In genomic region chr19:5627395-5627904, GRCh38 we compare ENCODE assay signal across 9 cellular contexts. TPM values are rescaled to one million over a fixed set of nuclear protein-coding genes. Genes with fewer than 3 reads are reported as not detected.
DNase-seq lines count a peak whose midpoint lies in the region; ATAC-seq and TF ChIP-seq lines count a peak whose summit lies in the region.
"Had no signal": no experiment of that assay in that cellular context is flagged by ENCODE, and none has a peak within 500 bp of the region (broad histone marks: within the 10 kb centered on the region; RNA-seq: fewer than 3 reads in every experiment).

No MANE protein-coding gene starts in this region.

- H3K4me3 ChIP-seq in right atrium auricular region (no peak overlapping the region), right cardiac atrium (ENCODE audit: low read length) (no peak overlapping the region), esophagus squamous epithelium (no peak overlapping the region)
- H3K4me3 ChIP-seq: SJSA1 had no signal

- peaks cover 72% of the 10 kb centered on the region for H3K4me1 Mint-ChIP-seq in activated CD8-positive, alpha-beta T cell treated with anti-CD3 and anti-CD28 coated beads for 36 hours (ENCODE audit: low read depth)

- H3K36me3 ChIP-seq in right atrium auricular region (peaks cover 54% of the 10 kb centered on the region), esophagus squamous epithelium (peaks cover 8 to 60% (median 19%) of the 10 kb centered on the region in 3 donors)

- H3K9me3 Mint-ChIP-seq in activated CD8-positive, alpha-beta T cell treated with anti-CD3 and anti-CD28 coated beads for 36 hours = no peaks in the 10 kb centered on the region

- H3K27ac ChIP-seq in right atrium auricular region (no peak overlapping the region), right cardiac atrium (ENCODE audit: low read length) (no peak overlapping the region), esophagus squamous epithelium (peak overlapping the region in 2 of 4 donors; percentile 11 to 34)
- H3K27ac ChIP-seq: SJSA1 had no signal

- DNase-seq in Right ventricle myocardium inferior (ENCODE audit: missing footprints) (peak; percentile 84), right atrium auricular region (ENCODE audit: low spot score) (no peak), right cardiac atrium (peak; percentile 61 to 84 (median 73)), OCI-M2 (lab: John Stamatoyannopoulos, UW; ENCODE audit: unreplicated experiment) (no peak), esophagus squamous epithelium (lab: John Stamatoyannopoulos, UW) (no peak)
- DNase-seq in activated CD8-positive, alpha-beta T cell treated with anti-CD3 and anti-CD28 coated beads for 36 hours = peak; percentile 75
- peak; percentile 32 to 40 for DNase-seq in stimulated activated CD4-positive, alpha-beta T cell treated with anti-CD3 and anti-CD28 coated beads, Interleukin-4, amount 100 ng/mL, for 48 hours (ENCODE audit: low read depth in 2 of 2)

- H3K27ac Mint-ChIP-seq in activated CD8-positive, alpha-beta T cell treated with anti-CD3 and anti-CD28 coated beads for 36 hours = peak overlapping the region; percentile 83

- H3K27me3 Mint-ChIP-seq in activated CD8-positive, alpha-beta T cell treated with anti-CD3 and anti-CD28 coated beads for 36 hours = no peaks in the 10 kb centered on the region

- peaks cover 76% of the 10 kb centered on the region for H3K36me3 Mint-ChIP-seq in activated CD8-positive, alpha-beta T cell treated with anti-CD3 and anti-CD28 coated beads for 36 hours (ENCODE audit: low read depth)

- POLR2A ChIA-PET in activated CD8-positive, alpha-beta T cell treated with anti-CD3 and anti-CD28 coated beads for 36 hours (lab: Charles Lee) = interaction anchor here (0.7 to 1.5 kb wide), 5 partner anchors 16 to 137 kb away, joined by 3 to 4 read pairs (median 3); partner anchors contain the start of genes CATSPERD and LONP1

- TF ChIP-seq POLR2A in esophagus squamous epithelium (IDR thresholded peaks at IDR 0.05) = no peak

- intact Hi-C loops in Right ventricle myocardium inferior (cut with DNase I) = no loop called here
- intact Hi-C loops in activated CD8-positive, alpha-beta T cell treated with anti-CD3 and anti-CD28 coated beads for 36 hours (cut with micrococcal nuclease) = no loop called here
- intact Hi-C loops in right cardiac atrium (cut with DNase I) = no loop called here
- intact Hi-C loops in esophagus squamous epithelium (cut with DNase I) = loop anchor here (10.0 kb wide), 1 partner anchor 57 kb away; the partner anchor contains the start of genes HSD11B1L and MICOS13

- H3K4me1 ChIP-seq in right atrium auricular region = peaks cover 0 to 82% of the 10 kb centered on the region in 2 donors
- H3K4me1 ChIP-seq in right cardiac atrium (ENCODE audit: control insufficient read depth, insufficient read depth, low read length) = peaks cover 20% of the 10 kb centered on the region
- peaks cover 36 to 87% (median 54%) of the 10 kb centered on the region in 3 donors for H3K4me1 ChIP-seq in esophagus squamous epithelium

- 57% methylated on average over 6 of the region's 6 CpGs for WGBS in right cardiac atrium
- WGBS in esophagus squamous epithelium, 2 donors = 44 to 53% methylated on average over 6 of the region's 6 CpGs

- H3K9me3 ChIP-seq in right atrium auricular region (no peaks in the 10 kb centered on the region), right cardiac atrium (ENCODE audit: control insufficient read depth, low read length) (no peaks in the 10 kb centered on the region), esophagus squamous epithelium (no peaks in the 10 kb centered on the region)
- H3K9me3 ChIP-seq: SJSA1 had no signal

- TF ChIP-seq CTCF in right atrium auricular region (IDR thresholded peaks at IDR 0.05) (no peak), esophagus squamous epithelium (IDR thresholded peaks at IDR 0.05) (no peak)
- no peak for TF ChIP-seq CTCF in activated CD8-positive, alpha-beta T cell treated with anti-CD3 and anti-CD28 coated beads for 36 hours (IDR thresholded peaks at IDR 0.05)

- ATAC-seq in Right ventricle myocardium inferior = no peak
- ATAC-seq in activated CD8-positive, alpha-beta T cell treated with anti-CD3 and anti-CD28 coated beads for 36 hours = no peak
- no peak for ATAC-seq in right cardiac atrium
- ATAC-seq in GM19452 (IDR thresholded peaks at IDR 0.05; ENCODE audit: unreplicated experiment) = no peak

- H3K27me3 ChIP-seq in right atrium auricular region (no peaks in the 10 kb centered on the region), right cardiac atrium (ENCODE audit: control insufficient read depth, insufficient read depth) (no peaks in the 10 kb centered on the region), esophagus squamous epithelium (no peaks in the 10 kb centered on the region)
- H3K27me3 ChIP-seq: SJSA1 had no signal

- H3K4me3 Mint-ChIP-seq in activated CD8-positive, alpha-beta T cell treated with anti-CD3 and anti-CD28 coated beads for 36 hours = peak overlapping the region; percentile 33

- CTCF ChIA-PET in activated CD8-positive, alpha-beta T cell treated with anti-CD3 and anti-CD28 coated beads for 36 hours (lab: Charles Lee) = no interaction called here

RNA-seq across cellular contexts. Expression of gene SAFB, which starts 4.6 kb away (rescaled TPM):
- total RNA-seq in Right ventricle myocardium inferior (59.8 TPM), right atrium auricular region (10 to 100 TPM; 31.9 to 32.7 TPM), right cardiac atrium (10 to 100 TPM; 50.5 to 65.0 (median 61.8) TPM), esophagus squamous epithelium (10 to 100 TPM; 40.5 to 80.1 (median 59.2) TPM)
- total RNA-seq in activated CD8-positive, alpha-beta T cell treated with anti-CD3 and anti-CD28 coated beads for 36 hours = 100 to 1,000 TPM; 124 to 132 TPM
- 48.4 TPM for polyA plus RNA-seq in right cardiac atrium

RNA-seq across cellular contexts. Expression of gene SAFB2, which starts 4.9 kb away (rescaled TPM):
- total RNA-seq in Right ventricle myocardium inferior (43.7 TPM), right atrium auricular region (10 to 100 TPM; 16.1 to 26.6 TPM), right cardiac atrium (10 to 100 TPM; 53.3 to 68.8 (median 63.1) TPM), esophagus squamous epithelium (10 to 100 TPM; 11.6 to 47.3 (median 32.1) TPM)
- 10 to 100 TPM; 70.8 to 78.0 TPM for total RNA-seq in activated CD8-positive, alpha-beta T cell treated with anti-CD3 and anti-CD28 coated beads for 36 hours
- polyA plus RNA-seq in right cardiac atrium = 43.6 TPM

RNA-seq across cellular contexts. Expression of gene MICOS13, which starts 52.9 kb away (rescaled TPM):
- total RNA-seq in Right ventricle myocardium inferior = 172 TPM
- 10 to 100 TPM; 87.7 to 98.8 TPM for total RNA-seq in right atrium auricular region
- 10 to 100 TPM; 49.4 TPM for total RNA-seq in activated CD8-positive, alpha-beta T cell treated with anti-CD3 and anti-CD28 coated beads for 36 hours
- total RNA-seq in right cardiac atrium = 100 to 1,000 TPM; 132 to 175 (median 149) TPM
- 296 TPM for polyA plus RNA-seq in right cardiac atrium
- total RNA-seq in esophagus squamous epithelium = 10 to 100 TPM; 34.0 to 76.3 (median 48.8) TPM

RNA-seq across cellular contexts. Expression of gene HSD11B1L, which starts 53.4 kb away (rescaled TPM):
- total RNA-seq in Right ventricle myocardium inferior (3.9 TPM), right atrium auricular region (10 to 100 TPM; 10.3 to 12.6 TPM), right cardiac atrium (1 to 10 TPM; 4.3 to 7.1 (median 6.8) TPM), esophagus squamous epithelium (1 to 10 TPM; 1.9 to 9.4 (median 8.3) TPM)
- total RNA-seq in activated CD8-positive, alpha-beta T cell treated with anti-CD3 and anti-CD28 coated beads for 36 hours = 1 to 10 TPM; 2.7 to 3.5 TPM
- polyA plus RNA-seq in right cardiac atrium = 9.8 TPM

RNA-seq across cellular contexts. Expression of gene TINCR, which starts 59.7 kb away (rescaled TPM):
- total RNA-seq in Right ventricle myocardium inferior (not detected), right atrium auricular region (under 1 TPM in 1 of 2 donors, not detected in 1; 0.59 TPM), right cardiac atrium (under 1 TPM in 3 of 4 donors, not detected in 1; 0.06 to 0.11 (median 0.08) TPM), esophagus squamous epithelium (10 to 100 TPM; 19.6 to 44.2 (median 28.0) TPM)
- total RNA-seq in activated CD8-positive, alpha-beta T cell treated with anti-CD3 and anti-CD28 coated beads for 36 hours = under 1 TPM; 0.38 to 0.50 TPM
- polyA plus RNA-seq in right cardiac atrium = 0.34 TPM
- total RNA-seq: SJSA1 had no signal

Comparison
In these comparisons a context has a peak if more than half of its experiments do, and no peak if none do; other contexts are left out.
1. DNase-seq: peak in Right ventricle myocardium inferior (single experiment), activated CD8-positive, alpha-beta T cell treated with anti-CD3 and anti-CD28 coated beads for 36 hours (single experiment), right cardiac atrium (3 of 3) and stimulated activated CD4-positive, alpha-beta T cell treated with anti-CD3 and anti-CD28 coated beads, Interleukin-4, amount 100 ng/mL, for 48 hours (2 of 2); none in right atrium auricular region (single experiment), OCI-M2 (single experiment) and esophagus squamous epithelium (single experiment).